Comparison of ENCODE assay signal across 13 cellular contexts in genomic region chr14:73719361-73719760, GRCh38. TPM values are rescaled to one million over a fixed set of nuclear protein-coding genes. Genes with fewer than 3 reads are reported as not detected.
DNase-seq lines count a peak whose midpoint lies in the region; ATAC-seq, FAIRE-seq and TF ChIP-seq lines count a peak whose summit lies in the region.
"Had no signal": no experiment of that assay in that cellular context is flagged by ENCODE, and none has a peak within 500 bp of the region (broad histone marks: within the 10 kb centered on the region; RNA-seq: fewer than 3 reads in every experiment).

No MANE protein-coding gene starts in this region.

- no peak overlapping the region for H3K27ac ChIP-seq in HepG2 (ENCODE audit: extremely low read length, insufficient read depth, low read length)
- no peak overlapping the region for H3K27ac ChIP-seq in right lobe of liver
- H3K27ac ChIP-seq in endodermal cell (ENCODE audit: low read depth, low read length), result peak overlapping the region; percentile 66
- H3K27ac ChIP-seq in osteoblast (ENCODE audit: low read depth, low read length), result no peak overlapping the region
- H3K27ac ChIP-seq in vagina, result peak overlapping the region; percentile 64
- H3K27ac ChIP-seq in mesenchymal stem cell (ENCODE audit: low read length, poor library complexity, severe bottlenecking), result no peak overlapping the region

- TF ChIP-seq CTCF in HepG2 (CRISPR knock-in tag; IDR thresholded peaks at IDR 0.05) (no peak), right lobe of liver (IDR thresholded peaks at IDR 0.05) (no peak), endodermal cell (conservative IDR thresholded peaks at IDR 0.05) (no peak), osteoblast (IDR thresholded peaks at IDR 0.05; ENCODE audit: extremely low read depth, low read depth, low read length) (no peak), vagina (IDR thresholded peaks at IDR 0.05) (no peak)

- 94% methylated on average over 13 of the region's 13 CpGs for WGBS in HepG2 (ENCODE audit: low lambda C conversion rate)
- WGBS in right lobe of liver (ENCODE audit: insufficient coverage, low coverage, low lambda C conversion rate, missing lambda C conversion rate), result 80% methylated on average over 6 of the region's 13 CpGs
- 80 to 83% methylated on average over 12 to 13 of the region's 13 CpGs for WGBS in endodermal cell (ENCODE audit: insufficient coverage in 1 of 2, insufficient read length in 1 of 2), 2 experiments
- WGBS in mesenchymal stem cell, result 88% methylated on average over 13 of the region's 13 CpGs

- H4K91ac ChIP-seq in mesenchymal stem cell (ENCODE audit: low read length), result no peak overlapping the region

- peaks cover 29% of the 10 kb centered on the region for H3K79me1 ChIP-seq in mesenchymal stem cell (replicated peaks; ENCODE audit: low read length, poor library complexity, severe bottlenecking)

- no peak overlapping the region for H2BK120ac ChIP-seq in mesenchymal stem cell (ENCODE audit: low read depth, low read length)

- intact Hi-C loops in HepG2 (cut with micrococcal nuclease; ENCODE audit: unreplicated experiment) (no loop called here), right lobe of liver (cut with DNase I) (loop anchor here in 1 of 2 donors (10.0 kb wide), 1 partner anchor 85 kb away; no protein-coding TSS in a partner anchor), vagina (cut with DNase I) (loop anchor here (10.0 kb wide), 1 partner anchor 75 kb away; the partner anchor contains the start of gene DNAL1)

- peak overlapping the region; percentile 72 for H3K4me3 Mint-ChIP-seq in endodermal cell

- peaks cover 36% of the 10 kb centered on the region for H3K4me1 Mint-ChIP-seq in endodermal cell

- no peak overlapping the region for H2BK5ac ChIP-seq in mesenchymal stem cell (ENCODE audit: low read depth, low read length, poor library complexity, severe bottlenecking)

- ATAC-seq in HepG2 (no peak), right lobe of liver (no peak)
- ATAC-seq: mucosa of descending colon had no signal

- no peaks in the 10 kb centered on the region for H3K9me3 Mint-ChIP-seq in endodermal cell

- H3K4me1 ChIP-seq in HepG2 (ENCODE audit: insufficient read depth, low read length) (peaks cover 18% of the 10 kb centered on the region), right lobe of liver (peaks cover 2 to 46% (median 11%) of the 10 kb centered on the region in 4 donors), endodermal cell (ENCODE audit: control insufficient read depth, insufficient read depth, low read length) (peaks cover 5% of the 10 kb centered on the region), osteoblast (ENCODE audit: insufficient read depth, low read length) (peaks cover 24% of the 10 kb centered on the region), vagina (peaks cover 38% of the 10 kb centered on the region), mesenchymal stem cell (ENCODE audit: control insufficient read depth, insufficient read depth, low read depth, low read length) (peaks cover 32% of the 10 kb centered on the region)

- CTCF ChIA-PET in HepG2 (lab: Yijun Ruan, JAX; ENCODE audit: low intra/inter-chr PET ratio, low total read pairs), result no interaction called here

- no peak overlapping the region for H2BK15ac ChIP-seq in mesenchymal stem cell (ENCODE audit: low read depth, poor library complexity, severe bottlenecking)

- H3K9ac ChIP-seq in HepG2 (ENCODE audit: insufficient read depth, low read depth, low read length) (no peak overlapping the region), endodermal cell (ENCODE audit: extremely low read depth, low read length, poor library complexity, severe bottlenecking) (no peak overlapping the region), mesenchymal stem cell (ENCODE audit: low read length) (no peak overlapping the region)

- no peak for TF ChIP-seq RAD21 in HepG2 (CRISPR knock-in tag; IDR thresholded peaks at IDR 0.05)

- H3K18ac ChIP-seq in mesenchymal stem cell (ENCODE audit: low read depth in 1 of 2, low read length in 2 of 2), result no peak overlapping the region

- H3K14ac ChIP-seq in mesenchymal stem cell (ENCODE audit: low read length in 2 of 2), result no peak overlapping the region

- no peak overlapping the region for H3K4me2 ChIP-seq in HepG2 (ENCODE audit: low read depth, low read length)
- H3K4me2 ChIP-seq in osteoblast (ENCODE audit: insufficient read depth, low read length), result no peak overlapping the region
- no peak overlapping the region for H3K4me2 ChIP-seq in mesenchymal stem cell (ENCODE audit: low read length, poor library complexity, severe bottlenecking)

- H3K9me3 ChIP-seq in HepG2 (ENCODE audit: low read length), result no peaks in the 10 kb centered on the region
- H3K9me3 ChIP-seq in right lobe of liver, result no peaks in the 10 kb centered on the region
- no peaks in the 10 kb centered on the region for H3K9me3 ChIP-seq in endodermal cell (ENCODE audit: control insufficient read depth, low read length)
- no peaks in the 10 kb centered on the region for H3K9me3 ChIP-seq in osteoblast (ENCODE audit: low read depth, low read length)
- H3K9me3 ChIP-seq in vagina, result no peaks in the 10 kb centered on the region
- H3K9me3 ChIP-seq in mesenchymal stem cell (ENCODE audit: control insufficient read depth, low read length), result no peaks in the 10 kb centered on the region
- H3K9me3 ChIP-seq: mucosa of descending colon had no signal

- H2AFZ ChIP-seq in HepG2 (ENCODE audit: low read length) (no peak overlapping the region), osteoblast (ENCODE audit: low read length) (no peak overlapping the region), mesenchymal stem cell (ENCODE audit: low read depth, low read length) (no peak overlapping the region)

- H4K8ac ChIP-seq in mesenchymal stem cell (ENCODE audit: low read length), result no peak overlapping the region

- in situ Hi-C loops in HepG2 (cut with HindIII; ENCODE audit: extremely low pct_ligation_motif_present, low pct_unique_long_range_greater_than_20kb), result no loop called here

- no peaks in the 10 kb centered on the region for H3K27me3 ChIP-seq in HepG2 (ENCODE audit: control insufficient read depth in 1 of 2, insufficient read depth in 2 of 2, low read length in 2 of 2)
- H3K27me3 ChIP-seq in right lobe of liver, result no peaks in the 10 kb centered on the region
- no peaks in the 10 kb centered on the region for H3K27me3 ChIP-seq in endodermal cell (ENCODE audit: control insufficient read depth, insufficient read depth, low read length, poor library complexity, severe bottlenecking)
- H3K27me3 ChIP-seq in osteoblast (ENCODE audit: insufficient read depth, low read length), result no peaks in the 10 kb centered on the region
- H3K27me3 ChIP-seq in vagina, result no peaks in the 10 kb centered on the region
- H3K27me3 ChIP-seq in mesenchymal stem cell (ENCODE audit: control insufficient read depth in 1 of 2, insufficient read depth in 1 of 2, low read length in 2 of 2), result no peaks in the 10 kb centered on the region

- no TSS peak for BruUV-seq in HepG2 (replicated peaks; lab: Mats Ljungman, UMichigan)

- peaks cover 36% of the 10 kb centered on the region for H3K36me3 Mint-ChIP-seq in endodermal cell (ENCODE audit: low read depth)

- no peak overlapping the region for H2BK12ac ChIP-seq in mesenchymal stem cell (ENCODE audit: low read length in 2 of 2)

- DNase-seq in HepG2 (ENCODE audit: low spot score), result no peak
- DNase-seq in right lobe of liver, result no peak
- no peak for DNase-seq in endodermal cell
- DNase-seq in osteoblast (ENCODE audit: insufficient read length, low spot score, missing footprints), result peak; percentile 84
- no peak for DNase-seq in vagina (ENCODE audit: extremely low spot score in 2 of 2)
- DNase-seq in NK-92 (lab: John Stamatoyannopoulos, UW; ENCODE audit: unreplicated experiment), result no peak
- DNase-seq in NK-92 treated with Interleukin-12 subunit alpha and Interleukin-12 subunit beta, amount 100 ng/mL, for 24 hours (lab: John Stamatoyannopoulos, UW), result no peak
- DNase-seq in mesenchymal stem cell, result no peak
- DNase-seq: activated gamma-delta T cell treated with Interleukin-2 at 50 U/mL for 16 hours; mucosa of descending colon; NCI-H1105; NCI-H345; stimulated activated CD4-positive, alpha-beta T cell treated with anti-CD3 and anti-CD28 coated beads, Interleukin-4, amount 100 ng/mL, for 24 hours had no signal

- H3K27me3 Mint-ChIP-seq in endodermal cell (ENCODE audit: insufficient read depth), result no peaks in the 10 kb centered on the region

- peak overlapping the region; percentile 96 for H3K27ac Mint-ChIP-seq in endodermal cell

- POLR2A ChIA-PET in HepG2 (lab: Yijun Ruan, JAX), result interaction anchor here (0.6 kb wide), 1 partner anchor 130 kb away, joined by 3 read pairs; no protein-coding TSS in a partner anchor

- no peak overlapping the region for H3K23ac ChIP-seq in mesenchymal stem cell (ENCODE audit: low read length in 2 of 2)

- 0 out of 2 replicates have a peak, but pooled peaks cover 5% of the 10 kb centered on the region for H4K20me1 ChIP-seq in HepG2 (ENCODE audit: insufficient read depth, low read length)
- peaks cover 9% of the 10 kb centered on the region for H4K20me1 ChIP-seq in osteoblast (ENCODE audit: insufficient read depth, low read length)

- TF ChIP-seq POLR2A in HepG2 (IDR thresholded peaks at IDR 0.05; ENCODE audit: insufficient read depth in 1 of 2, low read depth in 2 of 2, low read length in 2 of 2), result no peak
- TF ChIP-seq POLR2A in right lobe of liver (IDR thresholded peaks at IDR 0.05), result no peak
- TF ChIP-seq POLR2A in vagina (IDR thresholded peaks at IDR 0.05), result no peak

- H3K36me3 ChIP-seq in HepG2 (replicated peaks in 1 of 2; ENCODE audit: control insufficient read depth in 1 of 2, insufficient read depth in 2 of 2, low read length in 2 of 2), result peaks cover 27 to 67% of the 10 kb centered on the region in 2 experiments
- H3K36me3 ChIP-seq in right lobe of liver, result peaks cover 4 to 48% (median 23%) of the 10 kb centered on the region in 4 donors
- peaks cover 66% of the 10 kb centered on the region for H3K36me3 ChIP-seq in endodermal cell (ENCODE audit: control insufficient read depth, insufficient read depth, low read length)
- peaks cover 72% of the 10 kb centered on the region for H3K36me3 ChIP-seq in osteoblast (ENCODE audit: insufficient read depth, low read length)
- H3K36me3 ChIP-seq in vagina, result peaks cover 0 to 49% of the 10 kb centered on the region in 2 donors
- peaks cover 52 to 70% of the 10 kb centered on the region in 2 experiments for H3K36me3 ChIP-seq in mesenchymal stem cell (ENCODE audit: control insufficient read depth in 1 of 2, insufficient read depth in 2 of 2, low read depth in 1 of 2, low read length in 2 of 2)

- H3K79me2 ChIP-seq in HepG2 (ENCODE audit: insufficient read depth, low read length) (no peaks in the 10 kb centered on the region), osteoblast (ENCODE audit: insufficient read depth, low read length) (peaks cover 18% of the 10 kb centered on the region)

- H3K4ac ChIP-seq in mesenchymal stem cell (ENCODE audit: low read depth in 1 of 2, low read length in 2 of 2), result no peak overlapping the region

- no peak overlapping the region for H2AK5ac ChIP-seq in mesenchymal stem cell (ENCODE audit: low read length, severe bottlenecking)

- no peak for FAIRE-seq in HepG2 (lab: Jason Lieb, UNC)

- H3K4me3 ChIP-seq in HepG2 (replicated peaks in 1 of 3; ENCODE audit: insufficient read depth in 1 of 3, low read depth in 2 of 3, low read length in 3 of 3), result no peak overlapping the region
- no peak overlapping the region for H3K4me3 ChIP-seq in right lobe of liver
- H3K4me3 ChIP-seq in endodermal cell (ENCODE audit: low read length), result no peak overlapping the region
- H3K4me3 ChIP-seq in osteoblast (ENCODE audit: insufficient read depth, low read length), result no peak overlapping the region
- no peak overlapping the region for H3K4me3 ChIP-seq in vagina
- no peak overlapping the region for H3K4me3 ChIP-seq in mesenchymal stem cell (ENCODE audit: insufficient read depth in 1 of 2, low read depth in 1 of 2, low read length in 2 of 2)
- H3K4me3 ChIP-seq: mucosa of descending colon had no signal

- TF ChIP-seq EP300 in HepG2 (IDR thresholded peaks at IDR 0.05; ENCODE audit: low read depth in 2 of 2, low read length in 2 of 2), result no peak
- no peak for TF ChIP-seq EP300 in HepG2 (CRISPR knock-in tag; IDR thresholded peaks at IDR 0.05; ENCODE audit: borderline replicate concordance)

RNA-seq across cellular contexts. Expression of gene PNMA1, which starts 5.2 kb away (rescaled TPM):
- 8.3 and 10.7 TPM in 2 replicates for total RNA-seq in HepG2 (2016; rRNA removed; fragmentation: Illumina TruSeq; extraction: Trizol)
- total RNA-seq in HepG2 (2016; cell fraction: cytosol; rRNA removed; fragmentation: Illumina TruSeq; extraction: Trizol; ENCODE audit: low read depth), result 1.8 and 1.9 TPM in 2 replicates
- total RNA-seq in HepG2 (2016; cell fraction: insoluble cytoplasmic fraction; rRNA removed; fragmentation: Illumina TruSeq; extraction: Trizol), result 8.5 and 12.1 TPM in 2 replicates
- total RNA-seq in HepG2 (2016; cell fraction: membrane; rRNA removed; fragmentation: Illumina TruSeq; extraction: Trizol), result 7.8 and 8.3 TPM in 2 replicates
- 8.6 and 9.7 TPM in 2 replicates for total RNA-seq in HepG2 (2016; cell fraction: nucleus; rRNA removed; fragmentation: Illumina TruSeq; extraction: Trizol)
- 6.6 and 7.0 TPM in 2 replicates for polyA plus RNA-seq in HepG2 (2011; rRNA removed)
- 5.3 and 6.7 TPM in 2 replicates for polyA plus RNA-seq in HepG2 (2011; cell fraction: cytosol; rRNA removed)
- polyA plus RNA-seq in HepG2 (2011; cell fraction: nucleus; rRNA removed), result 6.4 and 7.7 TPM in 2 replicates
- polyA plus RNA-seq in HepG2 (2012), result 14.1 and 14.8 TPM in 2 replicates
- polyA plus RNA-seq in HepG2 (2016; cell fraction: cytosol; fragmentation: Illumina TruSeq; extraction: Trizol; ENCODE audit: low read depth), result 2.5 and 2.9 TPM in 2 replicates
- 18.3 and 20.9 TPM in 2 replicates for polyA plus RNA-seq in HepG2 (2016; cell fraction: insoluble cytoplasmic fraction; fragmentation: Illumina TruSeq; extraction: Trizol; ENCODE audit: low read depth)
- polyA plus RNA-seq in HepG2 (2016; cell fraction: membrane; fragmentation: Illumina TruSeq; extraction: Trizol; ENCODE audit: low read depth), result 7.0 and 8.6 TPM in 2 replicates
- polyA plus RNA-seq in HepG2 (2016; cell fraction: nucleus; fragmentation: Illumina TruSeq; extraction: Trizol; ENCODE audit: insufficient read depth, low read depth), result 17.9 and 18.6 TPM in 2 replicates
- 5.1 and 5.4 TPM in 2 replicates for polyA minus RNA-seq in HepG2 (2011; rRNA and poly(A)+ RNA removed; ENCODE audit: low replicate concordance)
- polyA minus RNA-seq in HepG2 (2011; cell fraction: cytosol; rRNA and poly(A)+ RNA removed), result 5.6 and 6.3 TPM in 2 replicates
- polyA minus RNA-seq in HepG2 (2011; cell fraction: nucleus; rRNA and poly(A)+ RNA removed), result 4.8 and 7.0 TPM in 2 replicates
- 1 to 10 TPM; 1.7 to 7.6 (median 3.7) TPM for total RNA-seq in right lobe of liver
- 10 to 100 TPM; 66.9 to 70.4 TPM for total RNA-seq in endodermal cell
- 114 TPM for polyA plus RNA-seq in endodermal cell (2013, experiment 1 of 2)
- 103 TPM for polyA plus RNA-seq in endodermal cell (2013, experiment 2 of 2)
- 40.1 and 40.2 TPM in 2 replicates for total RNA-seq in osteoblast
- 35.4 TPM for total RNA-seq in vagina
- polyA plus RNA-seq in mesenchymal stem cell (2013, experiment 1 of 2), result 53.1 TPM
- polyA plus RNA-seq in mesenchymal stem cell (2013, experiment 2 of 2), result 53.5 TPM

Comparison
In these comparisons a context has a peak if more than half of its experiments do, and no peak if none do; other contexts are left out.
1. H3K27ac ChIP-seq: peak in endodermal cell (single experiment) and vagina (single experiment); none in HepG2 (single experiment), right lobe of liver (0 of 3), osteoblast (single experiment) and mesenchymal stem cell (single experiment).